ENCODE assay signal across 9 cellular contexts in the genomic region with DNA sequence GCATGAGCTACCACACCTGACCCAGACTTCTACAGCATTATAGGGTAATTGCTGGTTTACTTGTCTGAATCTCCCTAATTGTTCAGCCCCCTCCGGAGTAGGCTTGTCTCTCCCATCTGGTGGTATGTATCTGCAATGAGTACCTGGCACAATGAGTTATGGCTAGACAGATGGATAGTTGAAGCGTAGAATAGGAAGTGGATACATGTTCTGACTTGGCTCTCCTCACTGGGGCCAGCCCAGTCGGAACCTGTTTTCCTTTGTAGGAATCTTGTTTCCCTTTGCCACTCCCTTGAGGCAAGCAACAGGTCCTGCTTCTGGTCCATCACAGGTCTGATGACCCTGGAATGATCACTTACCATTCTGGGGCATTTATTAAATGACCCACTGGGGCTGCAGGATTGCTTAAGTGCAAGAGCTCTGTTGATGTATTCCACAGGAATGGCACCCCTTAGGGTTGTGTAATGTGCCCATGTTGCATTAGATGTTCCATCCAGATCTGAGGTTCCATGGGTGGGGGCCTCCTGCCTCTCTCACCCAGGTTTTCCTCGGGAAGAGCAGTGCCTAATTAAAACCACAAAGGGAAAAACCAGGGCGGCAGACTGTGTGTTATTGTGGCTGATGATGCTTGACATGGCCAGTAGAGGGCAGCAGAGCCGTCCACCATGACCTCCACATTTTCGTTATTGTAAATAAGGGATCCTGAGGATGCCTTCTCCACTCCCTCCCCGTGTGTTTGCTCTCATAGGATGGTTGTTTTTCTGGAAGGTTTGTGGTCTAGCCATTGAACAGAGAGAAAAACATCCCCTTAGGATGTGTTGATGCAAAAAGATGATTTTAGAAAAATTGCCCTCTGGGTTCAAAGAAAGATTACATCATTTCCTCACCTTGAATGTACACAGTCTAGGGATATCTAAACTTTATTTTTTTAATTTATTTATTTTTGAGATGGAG. TPM values are rescaled to one million over a fixed set of nuclear protein-coding genes. Genes with fewer than 3 reads are reported as not detected.
DNase-seq lines count a peak whose midpoint lies in the region; ATAC-seq and TF ChIP-seq lines count a peak whose summit lies in the region.
"Had no signal": no experiment of that assay in that cellular context is flagged by ENCODE, and none has a peak within 500 bp of the region (broad histone marks: within the 10 kb centered on the region; RNA-seq: fewer than 3 reads in every experiment).

No MANE protein-coding gene starts in this region.

- no TSS peak for BruUV-seq in Panc1 (replicated peaks; lab: Mats Ljungman, UMichigan)

- no peaks in the 10 kb centered on the region for H3K9me3 ChIP-seq in Panc1 (ENCODE audit: control insufficient read depth, insufficient read depth, low read depth, low read length)
- no peaks in the 10 kb centered on the region for H3K9me3 ChIP-seq in thyroid gland

- CTCF ChIA-PET in Panc1 (lab: Charles Lee) = interaction anchor here (0.7 kb wide), 1 partner anchor 46 kb away, joined by 3 read pairs; no protein-coding TSS in a partner anchor

- peak; percentile 90 for TF ChIP-seq CTCF in Panc1 (IDR thresholded peaks at IDR 0.05)
- TF ChIP-seq CTCF in fibroblast of pulmonary artery (IDR thresholded peaks at IDR 0.05; ENCODE audit: low read length, missing control alignments) = peak; percentile 91
- TF ChIP-seq CTCF in neural crest cell (conservative IDR thresholded peaks at IDR 0.05) = peak; percentile 93
- TF ChIP-seq CTCF in thyroid gland (IDR thresholded peaks at IDR 0.05) = peak; percentile 79 to 90 (median 86)

- ATAC-seq in HG03378 (IDR thresholded peaks at IDR 0.05; ENCODE audit: unreplicated experiment) (peak; percentile 72), Panc1 (peak; percentile 91)

- H3K27ac ChIP-seq in Panc1 (ENCODE audit: low read length) = no peak overlapping the region
- H3K27ac ChIP-seq in thyroid gland = no peak overlapping the region

- peak; percentile 52 for DNase-seq in DMS53 (lab: John Stamatoyannopoulos, UW)
- no peak for DNase-seq in DMS53 treated with DMSO at 0.1 percent for 48 hours (lab: John Stamatoyannopoulos, UW; ENCODE audit: unreplicated experiment)
- peak; percentile 43 for DNase-seq in Panc1 (ENCODE audit: low read depth, low spot score)
- DNase-seq in activated T-helper 1 cell treated with anti-CD3 and anti-CD28 coated beads, Interleukin-2, amount 50 U/mL, for 16 hours (ENCODE audit: low read depth in 1 of 2, low spot score in 1 of 2) = peak; percentile 31 to 40
- peak; percentile 78 for DNase-seq in fibroblast of pulmonary artery (ENCODE audit: low read depth)
- peak; percentile 59 for DNase-seq in neural crest cell (ENCODE audit: low read depth, low spot score)
- DNase-seq in thyroid gland = peak; percentile 63 to 72

- in situ Hi-C loops in Panc1 (cut with HindIII; ENCODE audit: low pct_unique_long_range_greater_than_20kb, low sequenced_read_pairs) = no loop called here

- H3K4me3 ChIP-seq in Panc1 (ENCODE audit: low read depth in 2 of 2, low read length in 2 of 2) (peak overlapping the region in 1 of 2 experiments; percentile 14; a peak in 1 of 4 replicates), fibroblast of pulmonary artery (replicated peaks; ENCODE audit: low read depth, low read length) (no peak overlapping the region), thyroid gland (replicated peaks in 1 of 3) (no peak overlapping the region)

- H3K4me1 Mint-ChIP-seq in neural crest cell = peaks cover 4% of the 10 kb centered on the region

- no peaks in the 10 kb centered on the region for H3K27me3 Mint-ChIP-seq in neural crest cell (ENCODE audit: low read depth)

- intact Hi-C loops in Panc1 (cut with micrococcal nuclease; ENCODE audit: unreplicated experiment) (loop anchor here (5.0 kb wide), 1 partner anchor 46 kb away; no protein-coding TSS in a partner anchor), thyroid gland (cut with DNase I) (loop anchor here (5.0 to 10.0 kb wide), 2 partner anchors 41 to 168 kb away; no protein-coding TSS in a partner anchor)

- no peaks in the 10 kb centered on the region for H3K36me3 ChIP-seq in Panc1 (ENCODE audit: control insufficient read depth, insufficient read depth, low read length)
- H3K36me3 ChIP-seq in thyroid gland = no peaks in the 10 kb centered on the region

- no peaks in the 10 kb centered on the region for H3K36me3 Mint-ChIP-seq in neural crest cell (ENCODE audit: low read depth)

- H3K9me3 Mint-ChIP-seq in neural crest cell = no peaks in the 10 kb centered on the region

- H3K4me1 ChIP-seq in Panc1 (ENCODE audit: control insufficient read depth, insufficient read depth, low read length) (no peaks in the 10 kb centered on the region; the same call in 1 of the 2 replicates), thyroid gland (peaks cover 7 to 20% of the 10 kb centered on the region in 2 donors)

- H3K27me3 ChIP-seq in Panc1 (ENCODE audit: control insufficient read depth, insufficient read depth, low read length) (no peaks in the 10 kb centered on the region), thyroid gland (no peaks in the 10 kb centered on the region)

- POLR2A ChIA-PET in Panc1 (lab: Charles Lee) = no interaction called here

- TF ChIP-seq POLR2A in thyroid gland (IDR thresholded peaks at IDR 0.05) = no peak

- H3K4me3 Mint-ChIP-seq in neural crest cell = no peak overlapping the region

- WGBS in thyroid gland, 2 donors = 32 to 34% methylated on average over 7 to 8 of the region's 8 CpGs

- no peak overlapping the region for H3K27ac Mint-ChIP-seq in neural crest cell (ENCODE audit: unreplicated experiment)

RNA-seq across cellular contexts. Expression of gene CMTM8, which starts 58.0 kb away (rescaled TPM):
- total RNA-seq in Panc1 (2021; ENCODE audit: unreplicated experiment) = 9.8 TPM
- polyA plus RNA-seq in Panc1 (2012; ENCODE audit: insufficient read length) = 10.1 TPM
- 4.4 TPM in 2 replicates for total RNA-seq in neural crest cell
- 10 to 100 TPM in 2 of 4 donors, 1 to 10 TPM in 2; 6.6 to 17.3 (median 11.0) TPM for total RNA-seq in thyroid gland
- total RNA-seq: skeletal muscle tissue had no signal
